Comparison of ENCODE assay signal across 8 cellular contexts in the genomic region with DNA sequence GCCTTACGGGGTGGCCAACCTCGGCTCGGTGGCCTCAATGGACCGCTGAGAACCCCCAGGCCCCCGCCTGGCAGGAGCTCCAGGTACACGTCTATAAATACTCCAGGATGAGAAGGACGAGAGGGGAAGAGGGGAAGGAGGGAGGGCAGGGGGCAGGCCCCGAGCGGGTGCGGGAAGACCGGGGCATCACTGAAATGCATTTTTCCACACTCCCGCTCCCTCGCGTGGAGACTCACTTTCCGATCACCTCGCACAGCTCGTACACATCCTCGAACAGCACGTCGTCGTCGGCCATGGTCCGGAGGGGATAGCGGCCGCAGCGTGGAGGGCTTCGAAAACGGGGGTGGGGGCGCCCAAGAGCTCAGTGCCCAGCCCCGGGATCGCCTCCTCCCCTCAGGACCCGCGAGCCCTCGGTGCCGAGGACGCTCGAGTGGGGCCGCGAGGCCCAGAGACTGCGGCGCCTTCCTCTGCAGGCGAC. TPM values are rescaled to one million over a fixed set of nuclear protein-coding genes. Genes with fewer than 3 reads are reported as not detected.
DNase-seq lines count a peak whose midpoint lies in the region; ATAC-seq, FAIRE-seq and TF ChIP-seq lines count a peak whose summit lies in the region.

No MANE protein-coding gene starts in this region.

- peaks cover 31% of the 10 kb centered on the region for H3K4me1 Mint-ChIP-seq in activated CD4-positive, alpha-beta T cell treated with anti-CD3 and anti-CD28 coated beads for 36 hours

- H3K4me1 ChIP-seq in RWPE2 (ENCODE audit: insufficient read depth, poor library complexity, severe bottlenecking) (peaks cover 6% of the 10 kb centered on the region), mammary epithelial cell (ENCODE audit: insufficient read depth, low read length) (no peaks in the 10 kb centered on the region), kidney (ENCODE audit: control insufficient read depth in 1 of 2, insufficient read depth in 1 of 2, low read depth in 1 of 2, low read length in 2 of 2) (no peaks in the 10 kb centered on the region)

- H3K27me3 Mint-ChIP-seq in activated CD4-positive, alpha-beta T cell treated with anti-CD3 and anti-CD28 coated beads for 36 hours = no peaks in the 10 kb centered on the region

- intact Hi-C loops in activated CD4-positive, alpha-beta T cell treated with anti-CD3 and anti-CD28 coated beads for 36 hours (cut with DNase I, micrococcal nuclease) = loop anchor here in 1 of 2 experiments (2.0 to 10.0 kb wide), 5 partner anchors 124 to 1732 kb away; a partner anchor contains a TSS
- intact Hi-C loops in mammary epithelial cell (cut with micrococcal nuclease) (loop anchor here (2.0 to 5.0 kb wide), 3 partner anchors 124 to 195 kb away; no protein-coding TSS in a partner anchor), kidney (cut with DNase I) (no loop called here)

- peak; percentile 47 for DNase-seq in activated CD4-positive, alpha-beta T cell treated with anti-CD3 and anti-CD28 coated beads for 36 hours
- DNase-seq in activated CD4-positive, alpha-beta T cell treated with anti-CD3 and anti-CD28 coated beads, Interleukin-2, amount 50 U/mL, for 4 hours = no peak
- DNase-seq in RWPE2 (ENCODE audit: low spot score) = no peak
- DNase-seq in mammary epithelial cell = peak; percentile 14
- peak; percentile 73 for DNase-seq in kidney
- peak; percentile 18 to 25 for DNase-seq in stimulated activated CD4-positive, alpha-beta T cell treated with anti-CD3 and anti-CD28 coated beads, Interleukin-2, amount 100 ng/mL, for 24 hours

- H3K27me3 ChIP-seq in RWPE2 (ENCODE audit: insufficient read depth, poor library complexity, severe bottlenecking) (no peaks in the 10 kb centered on the region), mammary epithelial cell (ENCODE audit: insufficient read depth, low read length) (peaks cover 1% of the 10 kb centered on the region)

- TF ChIP-seq CTCF in RWPE2 (IDR thresholded peaks at IDR 0.05; ENCODE audit: poor library complexity, severe bottlenecking) (peak; percentile 27), mammary epithelial cell (conservative IDR thresholded peaks at IDR 0.05 in 1 of 2, IDR thresholded peaks at IDR 0.05 in 1 of 2; ENCODE audit: extremely low read depth in 1 of 2, insufficient read depth in 1 of 2, low read depth in 1 of 2, low read length in 2 of 2) (peak in 1 of 2 donors; percentile 13), kidney (IDR thresholded peaks at IDR 0.05; ENCODE audit: borderline replicate concordance, extremely low read depth, insufficient read depth) (no peak)

- 30% methylated on average over 2 of the region's 42 CpGs for WGBS in mammary epithelial cell (ENCODE audit: low coverage, missing lambda C conversion rate)

- in situ Hi-C loops in mammary epithelial cell (cut with MboI; ENCODE audit: low sequenced_read_pairs in 2 of 2) = no loop called here

- H3K4me2 ChIP-seq in mammary epithelial cell (ENCODE audit: insufficient read depth, low read depth, low read length) = peak overlapping the region; percentile 61

- dilution Hi-C loops in mammary epithelial cell (cut with HindIII; ENCODE audit: low sequenced_read_pairs) = no loop called here

- H3K4me3 Mint-ChIP-seq in activated CD4-positive, alpha-beta T cell treated with anti-CD3 and anti-CD28 coated beads for 36 hours = peak overlapping the region; percentile 80

- H3K4me3 ChIP-seq in RWPE2 (ENCODE audit: severe bottlenecking) (peak overlapping the region; percentile 66), mammary epithelial cell (replicated peaks in 1 of 3; ENCODE audit: insufficient read depth in 1 of 3, low read depth in 2 of 3, low read length in 3 of 3) (peak overlapping the region; percentile 65 to 79 (median 71)), kidney (ENCODE audit: low read length in 2 of 2) (peak overlapping the region; percentile 54 to 76)

- no peaks in the 10 kb centered on the region for H3K36me3 ChIP-seq in RWPE2 (ENCODE audit: low read depth)
- H3K36me3 ChIP-seq in mammary epithelial cell (ENCODE audit: insufficient read depth, low read length) = no peaks in the 10 kb centered on the region
- no peaks in the 10 kb centered on the region for H3K36me3 ChIP-seq in kidney (ENCODE audit: control insufficient read depth in 1 of 2, insufficient read depth in 2 of 2, low read length in 2 of 2)

- peaks cover 44% of the 10 kb centered on the region for H3K79me2 ChIP-seq in mammary epithelial cell (ENCODE audit: insufficient read depth, low read length)

- H3K36me3 Mint-ChIP-seq in activated CD4-positive, alpha-beta T cell treated with anti-CD3 and anti-CD28 coated beads for 36 hours (ENCODE audit: low read depth) = no peaks in the 10 kb centered on the region

- no peak for FAIRE-seq in kidney (lab: Jason Lieb, UNC)

- H3K9ac ChIP-seq in mammary epithelial cell (ENCODE audit: insufficient read depth, low read length) (peak overlapping the region; percentile 70), kidney (ENCODE audit: low read length in 2 of 2) (peak overlapping the region in 1 of 2 donors; percentile 51)

- peak overlapping the region; percentile 77 for H3K27ac Mint-ChIP-seq in activated CD4-positive, alpha-beta T cell treated with anti-CD3 and anti-CD28 coated beads for 36 hours

- no TSS peak for BruUV-seq in mammary epithelial cell (replicated peaks; lab: Mats Ljungman, UMichigan)

- H3K9me3 ChIP-seq in RWPE2 (ENCODE audit: severe bottlenecking) (no peaks in the 10 kb centered on the region), mammary epithelial cell (replicated peaks; ENCODE audit: insufficient read depth, low read length) (no peaks in the 10 kb centered on the region), kidney (ENCODE audit: control insufficient read depth in 1 of 2, low read length in 2 of 2) (no peaks in the 10 kb centered on the region)

- no peaks in the 10 kb centered on the region for H3K9me3 Mint-ChIP-seq in activated CD4-positive, alpha-beta T cell treated with anti-CD3 and anti-CD28 coated beads for 36 hours (ENCODE audit: low read depth)

- peak overlapping the region; percentile 74 for H2AFZ ChIP-seq in mammary epithelial cell (ENCODE audit: low read depth, low read length)

- CTCF ChIA-PET in activated CD4-positive, alpha-beta T cell treated with anti-CD3 and anti-CD28 coated beads for 36 hours (lab: Charles Lee) = no interaction called here
- CTCF ChIA-PET in mammary epithelial cell (lab: Charles Lee; ENCODE audit: low non-redundant PET) = no interaction called here

- ATAC-seq in activated CD4-positive, alpha-beta T cell treated with anti-CD3 and anti-CD28 coated beads for 36 hours = peak; percentile 6
- ATAC-seq in HG03139 (IDR thresholded peaks at IDR 0.05; ENCODE audit: unreplicated experiment) = peak; percentile 18
- peak; percentile 5; the same call in 1 of the 3 replicates for ATAC-seq in RWPE2 (ENCODE audit: low read depth)
- no peak for ATAC-seq in GM19328 (IDR thresholded peaks at IDR 0.05; ENCODE audit: unreplicated experiment)

- H4K20me1 ChIP-seq in mammary epithelial cell (ENCODE audit: insufficient read depth, low read length) = no peaks in the 10 kb centered on the region

- H3K27ac ChIP-seq in RWPE2 (ENCODE audit: poor library complexity, severe bottlenecking) (peak overlapping the region; percentile 60), mammary epithelial cell (ENCODE audit: insufficient read depth, low read depth, low read length) (peak overlapping the region; percentile 69), kidney (ENCODE audit: low read depth in 2 of 2, low read length in 2 of 2) (no peak overlapping the region)

- POLR2A ChIA-PET in activated CD4-positive, alpha-beta T cell treated with anti-CD3 and anti-CD28 coated beads for 36 hours (lab: Charles Lee) = interaction anchor here (0.6 kb wide), 1 partner anchor 831 kb away, joined by 3 read pairs; no protein-coding TSS in a partner anchor

RNA-seq across cellular contexts. Expression of a gene that starts 0.6 kb away (rescaled TPM):
- total RNA-seq in activated CD4-positive, alpha-beta T cell treated with anti-CD3 and anti-CD28 coated beads for 36 hours = 10 to 100 TPM; 14.4 to 15.0 TPM
- total RNA-seq in mammary epithelial cell (10 to 100 TPM; 54.0 to 57.9 TPM), kidney (58.9 TPM)
- polyA plus RNA-seq in mammary epithelial cell (17.7 TPM), kidney (ENCODE audit: insufficient read depth, low read depth, low replicate concordance) (15.9 TPM)
- 87.5 TPM for polyA minus RNA-seq in mammary epithelial cell

Comparison
In these comparisons a context has a peak if more than half of its experiments do, and no peak if none do; other contexts are left out.
1. DNase-seq: peak in activated CD4-positive, alpha-beta T cell treated with anti-CD3 and anti-CD28 coated beads for 36 hours (single experiment), mammary epithelial cell (single experiment), kidney (single experiment) and stimulated activated CD4-positive, alpha-beta T cell treated with anti-CD3 and anti-CD28 coated beads, Interleukin-2, amount 100 ng/mL, for 24 hours (2 of 2); none in activated CD4-positive, alpha-beta T cell treated with anti-CD3 and anti-CD28 coated beads, Interleukin-2, amount 50 U/mL, for 4 hours (0 of 2) and RWPE2 (single experiment).
2. H3K27ac ChIP-seq: peak in RWPE2 (single experiment) and mammary epithelial cell (single experiment); none in kidney (0 of 2).
3. Peak in every context shown above with its lines, with median percentiles within 50 percentile points of each other: H3K4me3 ChIP-seq.